9 cellular contexts compared by ENCODE assay signal in the genomic region with DNA sequence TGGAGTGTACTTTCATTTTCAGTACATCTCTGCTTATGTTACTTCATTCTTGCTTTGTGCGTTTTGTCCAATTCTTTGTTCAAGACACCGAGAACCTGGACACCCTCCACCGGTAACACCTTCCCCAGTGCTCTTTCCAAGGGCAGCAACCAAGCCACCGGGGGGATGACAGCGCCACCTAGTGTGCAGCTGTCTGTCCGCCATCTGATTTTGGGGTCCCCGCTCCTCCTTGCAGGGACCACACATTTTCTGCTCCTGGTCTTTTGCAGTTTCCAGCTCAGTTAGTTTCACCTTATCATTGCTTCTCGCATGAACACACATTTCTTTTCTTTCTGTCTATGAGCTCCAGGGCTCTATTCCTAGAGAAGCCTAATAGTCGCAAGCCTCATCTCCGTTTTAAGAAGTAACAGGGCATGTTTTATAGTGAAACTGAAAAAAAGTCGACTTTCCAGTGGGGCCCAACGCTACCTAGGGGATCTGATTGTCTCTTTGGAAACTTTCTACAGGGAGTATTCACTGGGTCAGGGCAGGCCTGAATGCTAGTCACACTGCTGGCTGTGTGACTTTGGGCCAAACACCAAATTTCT.
DNase-seq lines count a peak whose midpoint lies in the region; ATAC-seq, FAIRE-seq and TF ChIP-seq lines count a peak whose summit lies in the region.
"Had no signal": no experiment of that assay in that cellular context is flagged by ENCODE, and none has a peak within 500 bp of the region (broad histone marks: within the 10 kb centered on the region; RNA-seq: fewer than 3 reads in every experiment).

No MANE protein-coding gene starts in this region.

- no peak overlapping the region for H3K4me3 ChIP-seq in endothelial cell of umbilical vein (replicated peaks in 1 of 3; ENCODE audit: insufficient read depth in 1 of 3, low read depth in 1 of 3, low read length in 3 of 3)
- H3K4me3 ChIP-seq: HAP-1 had no signal

- dilution Hi-C loops in endothelial cell of umbilical vein (cut with MboI; ENCODE audit: extremely low pct_ligation_motif_present, low sequenced_read_pairs), result no loop called here

- peak overlapping the region; percentile 26 for H3K4me2 ChIP-seq in endothelial cell of umbilical vein (ENCODE audit: insufficient read depth, low read length)

- H3K27me3 ChIP-seq in endothelial cell of umbilical vein (ENCODE audit: control insufficient read depth in 2 of 2, insufficient read depth in 2 of 2, low read length in 2 of 2), result no peaks in the 10 kb centered on the region

- no peaks in the 10 kb centered on the region for H3K9me1 ChIP-seq in endothelial cell of umbilical vein (replicated peaks; ENCODE audit: control insufficient read depth, extremely low read depth, insufficient read depth, low read length)

- intact Hi-C loops in endothelial cell of umbilical vein (cut with micrococcal nuclease), result no loop called here

- CTCF ChIA-PET in endothelial cell of umbilical vein (lab: Charles Lee), result interaction anchor here (0.7 to 1.8 kb wide), 9 partner anchors 8 to 55 kb away, joined by 3 to 13 read pairs (median 4); no protein-coding TSS in a partner anchor

- no peaks in the 10 kb centered on the region for H4K20me1 ChIP-seq in endothelial cell of umbilical vein (replicated peaks; ENCODE audit: control insufficient read depth, extremely low read depth, insufficient read depth, low read length)

- DNase-seq in 8988T (peak; percentile 69), GM10266 (ENCODE audit: extremely low spot score) (peak; percentile 67), SK-MEL-5 (ENCODE audit: low read depth, low spot score) (peak; percentile 44), endothelial cell of umbilical vein (ENCODE audit: low read depth, low spot score) (no peak), amniotic stem cell (lab: John Stamatoyannopoulos, UW) (no peak), H4 (ENCODE audit: low spot score) (no peak)
- DNase-seq in stimulated activated CD4-positive, alpha-beta T cell treated with anti-CD3 and anti-CD28 coated beads, Interleukin-12 subunit alpha, Interleukin-12 subunit beta, amount 100 ng/mL, for 48 hours (ENCODE audit: low read depth in 2 of 3, low spot score in 1 of 3), result peak; percentile 20 to 32 (median 21)

- H3K9me3 ChIP-seq in endothelial cell of umbilical vein (replicated peaks; ENCODE audit: control insufficient read depth, insufficient read depth, low read length), result no peaks in the 10 kb centered on the region
- H3K9me3 ChIP-seq: HAP-1 had no signal

- FAIRE-seq in endothelial cell of umbilical vein (lab: Jason Lieb, UNC), result no peak

- H2AFZ ChIP-seq in endothelial cell of umbilical vein (ENCODE audit: low read depth, low read length), result no peak overlapping the region

- H3K4me1 ChIP-seq in endothelial cell of umbilical vein (ENCODE audit: control insufficient read depth, extremely low read depth, insufficient read depth, low read length), result peaks cover 17% of the 10 kb centered on the region
- H3K4me1 ChIP-seq: HAP-1 had no signal

- no peak for ATAC-seq in HG03095 (IDR thresholded peaks at IDR 0.05; ENCODE audit: unreplicated experiment)

- TF ChIP-seq CTCF in GM10266 (IDR thresholded peaks at IDR 0.05; ENCODE audit: control insufficient read depth, insufficient read depth, low read depth, missing control alignments) (peak; percentile 76), endothelial cell of umbilical vein (IDR thresholded peaks at IDR 0.05; ENCODE audit: extremely low read depth in 1 of 2, insufficient read depth in 1 of 2, low read depth in 1 of 2, low read length in 2 of 2) (peak; percentile 53 to 57)

- TF ChIP-seq POLR2A in endothelial cell of umbilical vein (IDR thresholded peaks at IDR 0.05; ENCODE audit: low read depth, low read length), result no peak

- no peaks in the 10 kb centered on the region for H3K36me3 ChIP-seq in endothelial cell of umbilical vein (ENCODE audit: control insufficient read depth in 2 of 2, extremely low read depth in 1 of 2, insufficient read depth in 2 of 2, low read length in 2 of 2)
- H3K36me3 ChIP-seq: HAP-1 had no signal

- no peak overlapping the region for H3K9ac ChIP-seq in endothelial cell of umbilical vein (replicated peaks; ENCODE audit: extremely low read depth, insufficient read depth, low read length)

- no peak overlapping the region for H3K27ac ChIP-seq in endothelial cell of umbilical vein (ENCODE audit: insufficient read depth, low read depth, low read length)

- no peaks in the 10 kb centered on the region for H3K79me2 ChIP-seq in endothelial cell of umbilical vein (ENCODE audit: control insufficient read depth, insufficient read depth, low read length)

- POLR2A ChIA-PET in endothelial cell of umbilical vein (lab: Charles Lee), result interaction anchor here (0.7 kb wide), 1 partner anchor 49 kb away, joined by 3 read pairs; no protein-coding TSS in a partner anchor

- no TSS peak for BruUV-seq in endothelial cell of umbilical vein (replicated peaks; lab: Mats Ljungman, UMichigan)

- in situ Hi-C loops in SK-MEL-5 (cut with HindIII; ENCODE audit: low pct_unique_long_range_greater_than_20kb, low sequenced_read_pairs), result no loop called here

TF ChIP-seq in endothelial cell of umbilical vein, 7 proteins besides CTCF, POLR2A, EP300 and RAD21:
- TF ChIP-seq MAX (IDR thresholded peaks at IDR 0.05; ENCODE audit: insufficient read depth, insufficient read length) (no peak), MYC (IDR thresholded peaks at IDR 0.05; ENCODE audit: low read depth, low read length) (no peak), GATA2 (IDR thresholded peaks at IDR 0.05; ENCODE audit: insufficient read depth, insufficient read length, low read depth, low read length) (no peak), EZH2 (IDR thresholded peaks at IDR 0.05; ENCODE audit: borderline replicate concordance, low read depth, low read length, severe bottlenecking) (no peak)

Comparison
In these comparisons a context has a peak if more than half of its experiments do, and no peak if none do; other contexts are left out.
1. DNase-seq: peak in 8988T (single experiment), GM10266 (single experiment), SK-MEL-5 (single experiment) and stimulated activated CD4-positive, alpha-beta T cell treated with anti-CD3 and anti-CD28 coated beads, Interleukin-12 subunit alpha, Interleukin-12 subunit beta, amount 100 ng/mL, for 48 hours (3 of 3); none in endothelial cell of umbilical vein (single experiment), amniotic stem cell (single experiment) and H4 (single experiment).